Comparison of ENCODE assay signal across 8 cellular contexts in genomic region chr5:170572453-170572852, GRCh38.
A peak's percentile ranks its signal among the peaks of the same experiment; 100 is the strongest.
DNase-seq lines count a peak whose midpoint lies in the region; ATAC-seq and TF ChIP-seq lines count a peak whose summit lies in the region.

No MANE protein-coding gene starts in this region.

- no peaks in the 10 kb centered on the region for H3K36me3 ChIP-seq in esophagus squamous epithelium

- TF ChIP-seq CTCF in esophagus squamous epithelium (IDR thresholded peaks at IDR 0.05): no peak

- H3K9me3 Mint-ChIP-seq in activated naive CD4-positive, alpha-beta T cell treated with anti-CD3 and anti-CD28 coated beads, Interleukin-2, amount 50 U/mL, for 72 hours: peaks cover 0 to 7% of the 10 kb centered on the region in 2 donors

- peaks cover 6 to 11% of the 10 kb centered on the region in 2 donors for H3K36me3 Mint-ChIP-seq in activated naive CD4-positive, alpha-beta T cell treated with anti-CD3 and anti-CD28 coated beads, Interleukin-2, amount 50 U/mL, for 72 hours

- H3K27me3 ChIP-seq in esophagus squamous epithelium: peaks cover 0 to 64% (median 0%) of the 10 kb centered on the region in 4 donors

- peak; percentile 95 for ATAC-seq in HG03378 (IDR thresholded peaks at IDR 0.05; ENCODE audit: unreplicated experiment)
- peak; percentile 98 for ATAC-seq in activated naive CD4-positive, alpha-beta T cell treated with anti-CD3 and anti-CD28 coated beads, Interleukin-2, amount 50 U/mL, for 72 hours

- peak; percentile 73 for DNase-seq in activated CD8-positive, alpha-beta memory T cell treated with anti-CD3 and anti-CD28 coated beads for 24 hours
- no peak for DNase-seq in activated CD8-positive, alpha-beta memory T cell treated with anti-CD3 and anti-CD28 coated beads, Interleukin-2, amount 50 U/mL, for 4 hours
- peak; percentile 60 to 75 for DNase-seq in activated naive CD4-positive, alpha-beta T cell treated with anti-CD3 and anti-CD28 coated beads, Interleukin-2, amount 50 U/mL, for 72 hours (ENCODE audit: low spot score in 2 of 2)
- DNase-seq in stimulated activated CD8-positive, alpha-beta memory T cell treated with anti-CD3 and anti-CD28 coated beads, Interleukin-4, amount 100 ng/mL, for 48 hours: peak; percentile 80
- DNase-seq in HT-29 (ENCODE audit: low spot score) (no peak), esophagus squamous epithelium (lab: John Stamatoyannopoulos, UW) (no peak), SHP77 (lab: John Stamatoyannopoulos, UW) (no peak)

- peaks cover 0 to 10% (median 0%) of the 10 kb centered on the region in 3 donors for H3K4me1 ChIP-seq in esophagus squamous epithelium

- intact Hi-C loops in esophagus squamous epithelium (cut with DNase I): no loop called here

- H3K27ac ChIP-seq in esophagus squamous epithelium: no peak overlapping the region

- WGBS in esophagus squamous epithelium, 2 donors: 5 to 10% methylated on average over 7 of the region's 7 CpGs

- peak overlapping the region in 1 of 2 donors; percentile 24 for H3K27ac Mint-ChIP-seq in activated naive CD4-positive, alpha-beta T cell treated with anti-CD3 and anti-CD28 coated beads, Interleukin-2, amount 50 U/mL, for 72 hours

- TF ChIP-seq POLR2A in esophagus squamous epithelium (IDR thresholded peaks at IDR 0.05): no peak

- no peak overlapping the region for H3K4me3 ChIP-seq in esophagus squamous epithelium

- H3K9me3 ChIP-seq in esophagus squamous epithelium: peaks cover 0 to 5% (median 0%) of the 10 kb centered on the region in 3 donors

Comparison
In these comparisons a context has a peak if more than half of its experiments do, and no peak if none do; other contexts are left out.
1. DNase-seq: peak in activated CD8-positive, alpha-beta memory T cell treated with anti-CD3 and anti-CD28 coated beads for 24 hours (single experiment), activated naive CD4-positive, alpha-beta T cell treated with anti-CD3 and anti-CD28 coated beads, Interleukin-2, amount 50 U/mL, for 72 hours (2 of 2) and stimulated activated CD8-positive, alpha-beta memory T cell treated with anti-CD3 and anti-CD28 coated beads, Interleukin-4, amount 100 ng/mL, for 48 hours (single experiment); none in activated CD8-positive, alpha-beta memory T cell treated with anti-CD3 and anti-CD28 coated beads, Interleukin-2, amount 50 U/mL, for 4 hours (single experiment), HT-29 (single experiment), esophagus squamous epithelium (single experiment) and SHP77 (0 of 2).